In genomic region chr6:43427406-43428111, GRCh38 we compare ENCODE assay signal across 8 cellular contexts. TPM values are rescaled to one million over a fixed set of nuclear protein-coding genes. Genes with fewer than 3 reads are reported as not detected.
A peak's percentile ranks its signal among the peaks of the same experiment; 100 is the strongest.
DNase-seq lines count a peak whose midpoint lies in the region; ATAC-seq and TF ChIP-seq lines count a peak whose summit lies in the region.

TSS of gene ABCC10 (plus strand) at chr6:43427541. CDS start at chr6:43427979, 438 bp downstream.

- H3K36me3 ChIP-seq in vagina: no peaks in the 10 kb centered on the region

- TF ChIP-seq POLR2A in vagina (IDR thresholded peaks at IDR 0.05): peak in 1 of 2 donors; percentile 46

- intact Hi-C loops in T-helper 2 cell treated with Interferon-gamma antibody and Interleukin-4, amounts not matched to agents 100 ng/mL and 5 ng/mL, for 36 hours (cut with micrococcal nuclease): loop anchor here (1.0 to 2.0 kb wide), 9 partner anchors 27 to 257 kb away; partner anchors contain the start of genes DLK2, POLH, POLR1C and SRF
- intact Hi-C loops in right cardiac atrium (cut with DNase I) (no loop called here), vagina (cut with DNase I) (loop anchor here (2.0 kb wide), 1 partner anchor 59 kb away; the partner anchor contains the start of gene ZNF318)

- H3K27me3 ChIP-seq in right cardiac atrium (ENCODE audit: control insufficient read depth, insufficient read depth): no peaks in the 10 kb centered on the region
- H3K27me3 ChIP-seq in vagina: no peaks in the 10 kb centered on the region

- H3K4me1 ChIP-seq in right cardiac atrium (ENCODE audit: control insufficient read depth, insufficient read depth, low read length) (no peaks in the 10 kb centered on the region), vagina (peaks cover 24% of the 10 kb centered on the region)

- H3K9me3 ChIP-seq in right cardiac atrium (ENCODE audit: control insufficient read depth, low read length): no peaks in the 10 kb centered on the region
- no peaks in the 10 kb centered on the region for H3K9me3 ChIP-seq in vagina

- ATAC-seq in GM18499 (IDR thresholded peaks at IDR 0.05; ENCODE audit: insufficient read depth, unreplicated experiment): peak; percentile 64
- peak; percentile 88 for ATAC-seq in HG02943 (IDR thresholded peaks at IDR 0.05; ENCODE audit: low read depth, unreplicated experiment)
- peak; percentile 99 for ATAC-seq in right cardiac atrium

- DNase-seq in NCI-H187 treated with DMSO at 0.1 percent for 48 hours (lab: John Stamatoyannopoulos, UW): peak; percentile 56
- DNase-seq in anterior cingulate cortex (lab: John Stamatoyannopoulos, UW): peak; percentile 78 to 99 (median 90)
- DNase-seq in right cardiac atrium: peak; percentile 97 to 98 (median 98)
- DNase-seq in pulmonary artery endothelial cell (ENCODE audit: low read depth, low spot score): peak; percentile 77
- DNase-seq in vagina (ENCODE audit: extremely low spot score in 2 of 2): peak in 1 of 2 donors; percentile 96

- H3K4me3 ChIP-seq in right cardiac atrium (ENCODE audit: low read length) (peak within 1 kb of the TSS; percentile 58), vagina (peak within 1 kb of the TSS; percentile 55 to 82)

- under 1% methylated on average over 49 of the region's 49 CpGs for WGBS in right cardiac atrium

- H3K27ac ChIP-seq in right cardiac atrium (ENCODE audit: low read length) (peak within 1 kb of the TSS; percentile 76), vagina (peak within 1 kb of the TSS; percentile 82)

- peak in 2 of 3 experiments; percentile 21 to 47 for TF ChIP-seq CTCF in vagina (IDR thresholded peaks at IDR 0.05)

RNA-seq across cellular contexts. Expression of gene ABCC10, which starts in this region (rescaled TPM):
- total RNA-seq in T-helper 2 cell treated with Interferon-gamma antibody and Interleukin-4, amounts not matched to agents 100 ng/mL and 5 ng/mL, for 36 hours: 51.6 and 52.1 TPM in 2 replicates
- 10 to 100 TPM; 11.0 to 16.0 (median 14.0) TPM for total RNA-seq in right cardiac atrium
- 12.7 TPM for polyA plus RNA-seq in right cardiac atrium
- total RNA-seq in pulmonary artery endothelial cell: 15.0 and 21.7 TPM in 2 replicates
- total RNA-seq in vagina: 22.8 TPM

Comparison
In these comparisons a context has a peak if more than half of its experiments do, and no peak if none do; other contexts are left out.
1. intact Hi-C loops: an anchor here in T-helper 2 cell treated with Interferon-gamma antibody and Interleukin-4, amounts not matched to agents 100 ng/mL and 5 ng/mL, for 36 hours (1.0 to 2.0 kb wide) and vagina (2.0 kb wide); none called in right cardiac atrium.